ENCODE assay signal across 1 cellular context in genomic region chr19:55649579-55650557, GRCh38.
A peak's percentile ranks its signal among the peaks of the same experiment; 100 is the strongest.
TF ChIP-seq lines count a peak whose summit lies in the region.

No MANE protein-coding gene starts in this region.

TF ChIP-seq in GM12891, 5 proteins besides CTCF, POLR2A, EP300 and RAD21:
- no peak for TF ChIP-seq SPI1 (IDR thresholded peaks at IDR 0.05; ENCODE audit: low read depth, low read length)
- 0 out of 2 replicates have a peak, but pooled peaks have one; percentile 40 for TF ChIP-seq TAF1 (IDR thresholded peaks at IDR 0.05; ENCODE audit: low read depth, low read length)
TF ChIP-seq in GM12891: peak in this region for 1.
